11 cellular contexts compared by ENCODE assay signal in genomic region chrX:39891781-39892180, GRCh38.
A peak's percentile ranks its signal among the peaks of the same experiment; 100 is the strongest.
DNase-seq lines count a peak whose midpoint lies in the region; ATAC-seq and TF ChIP-seq lines count a peak whose summit lies in the region.
"Had no signal": no experiment of that assay in that cellular context is flagged by ENCODE, and none has a peak within 500 bp of the region (broad histone marks: within the 10 kb centered on the region; RNA-seq: fewer than 3 reads in every experiment).

No MANE protein-coding gene starts in this region.

- H3K4me1 ChIP-seq in RWPE2 (ENCODE audit: insufficient read depth, poor library complexity, severe bottlenecking), result peaks cover 33% of the 10 kb centered on the region
- peaks cover 23 to 24% of the 10 kb centered on the region in 2 experiments for H3K4me1 ChIP-seq in neutrophil (ENCODE audit: control insufficient read depth in 1 of 2, insufficient read depth in 1 of 2, low read depth in 1 of 2, low read length in 1 of 2)

- H3K27me3 Mint-ChIP-seq in activated CD4-positive, alpha-beta T cell treated with anti-CD3 and anti-CD28 coated beads, Interleukin-2, amount 10 ng/mL, durations not matched to agents 7 days and 5 days, result peaks cover 6% of the 10 kb centered on the region
- H3K27me3 Mint-ChIP-seq in immature natural killer cell (ENCODE audit: low read depth in 3 of 3), result peaks cover 2 to 21% (median 2%) of the 10 kb centered on the region in 3 donors

- no peak overlapping the region for H3K4me3 Mint-ChIP-seq in activated CD4-positive, alpha-beta T cell treated with anti-CD3 and anti-CD28 coated beads, Interleukin-2, amount 10 ng/mL, durations not matched to agents 7 days and 5 days
- H3K4me3 Mint-ChIP-seq in immature natural killer cell, result no peak overlapping the region

- peak overlapping the region; percentile 90 for H3K27ac Mint-ChIP-seq in activated CD4-positive, alpha-beta T cell treated with anti-CD3 and anti-CD28 coated beads, Interleukin-2, amount 10 ng/mL, durations not matched to agents 7 days and 5 days
- no peak overlapping the region for H3K27ac Mint-ChIP-seq in immature natural killer cell

- peaks cover 17% of the 10 kb centered on the region for H3K4me1 Mint-ChIP-seq in activated CD4-positive, alpha-beta T cell treated with anti-CD3 and anti-CD28 coated beads, Interleukin-2, amount 10 ng/mL, durations not matched to agents 7 days and 5 days
- peaks cover 2 to 6% of the 10 kb centered on the region in 2 donors for H3K4me1 Mint-ChIP-seq in immature natural killer cell

- H3K27ac ChIP-seq in RWPE2 (ENCODE audit: poor library complexity, severe bottlenecking) (peak overlapping the region; percentile 86), neutrophil (peak overlapping the region; percentile 63)
- H3K27ac ChIP-seq: SJSA1 had no signal

- H3K4me3 ChIP-seq in RWPE2 (ENCODE audit: severe bottlenecking) (no peak overlapping the region), neutrophil (ENCODE audit: low read depth in 1 of 2, low read length in 1 of 2) (no peak overlapping the region)
- H3K4me3 ChIP-seq: SJSA1 had no signal

- H3K9me3 ChIP-seq in RWPE2 (ENCODE audit: severe bottlenecking), result no peaks in the 10 kb centered on the region
- no peaks in the 10 kb centered on the region for H3K9me3 ChIP-seq in neutrophil
- H3K9me3 ChIP-seq: SJSA1 had no signal

- ATAC-seq in HG03175 (IDR thresholded peaks at IDR 0.05; ENCODE audit: unreplicated experiment), result peak; percentile 47
- ATAC-seq in RWPE2 (ENCODE audit: low read depth), result peak; percentile 91
- no peak for ATAC-seq in HG03521 (IDR thresholded peaks at IDR 0.05; ENCODE audit: unreplicated experiment)
- ATAC-seq in GM21423 (IDR thresholded peaks at IDR 0.05; ENCODE audit: unreplicated experiment), result no peak

- CTCF ChIA-PET in activated CD4-positive, alpha-beta T cell treated with anti-CD3 and anti-CD28 coated beads, Interleukin-2, amount 10 ng/mL, durations not matched to agents 7 days and 5 days (lab: Charles Lee), result interaction anchor here (1.5 kb wide), 1 partner anchor 29 kb away, joined by 3 read pairs; no protein-coding TSS in a partner anchor

- H3K27me3 ChIP-seq in RWPE2 (ENCODE audit: insufficient read depth, poor library complexity, severe bottlenecking) (no peaks in the 10 kb centered on the region), neutrophil (no peaks in the 10 kb centered on the region)
- H3K27me3 ChIP-seq: SJSA1 had no signal

- DNase-seq in activated CD4-positive, alpha-beta T cell treated with anti-CD3 and anti-CD28 coated beads, Interleukin-2, amount 10 ng/mL, durations not matched to agents 7 days and 5 days, result peak; percentile 26
- DNase-seq in activated CD4-positive, alpha-beta T cell treated with anti-CD3 and anti-CD28 coated beads for 4 hours, result no peak
- DNase-seq in RWPE2 (ENCODE audit: low spot score) (peak; percentile 65), immature natural killer cell (no peak)
- DNase-seq: activated CD4-positive, alpha-beta T cell treated with anti-CD3 and anti-CD28 coated beads, Interleukin-2, amount 50 U/mL, for 48 hours; amniotic stem cell had no signal

- peaks cover 8% of the 10 kb centered on the region for H3K36me3 Mint-ChIP-seq in activated CD4-positive, alpha-beta T cell treated with anti-CD3 and anti-CD28 coated beads, Interleukin-2, amount 10 ng/mL, durations not matched to agents 7 days and 5 days (ENCODE audit: low read depth)
- H3K36me3 Mint-ChIP-seq in immature natural killer cell, result peaks cover 0 to 4% (median 4%) of the 10 kb centered on the region in 3 donors

- POLR2A ChIA-PET in activated CD4-positive, alpha-beta T cell treated with anti-CD3 and anti-CD28 coated beads, Interleukin-2, amount 10 ng/mL, durations not matched to agents 7 days and 5 days (lab: Charles Lee), result no interaction called here

- peaks cover 4% of the 10 kb centered on the region for H3K9me3 Mint-ChIP-seq in activated CD4-positive, alpha-beta T cell treated with anti-CD3 and anti-CD28 coated beads, Interleukin-2, amount 10 ng/mL, durations not matched to agents 7 days and 5 days
- no peaks in the 10 kb centered on the region for H3K9me3 Mint-ChIP-seq in immature natural killer cell

- no peak for TF ChIP-seq CTCF in RWPE2 (IDR thresholded peaks at IDR 0.05; ENCODE audit: poor library complexity, severe bottlenecking)
- TF ChIP-seq CTCF in neutrophil (IDR thresholded peaks at IDR 0.05), result no peak

- H3K36me3 ChIP-seq in RWPE2 (ENCODE audit: low read depth) (no peaks in the 10 kb centered on the region), neutrophil (no peaks in the 10 kb centered on the region)
- H3K36me3 ChIP-seq: SJSA1 had no signal

Comparison
In these comparisons a context has a peak if more than half of its experiments do, and no peak if none do; other contexts are left out.
1. DNase-seq: peak in activated CD4-positive, alpha-beta T cell treated with anti-CD3 and anti-CD28 coated beads, Interleukin-2, amount 10 ng/mL, durations not matched to agents 7 days and 5 days (single experiment) and RWPE2 (single experiment); none in activated CD4-positive, alpha-beta T cell treated with anti-CD3 and anti-CD28 coated beads for 4 hours (0 of 2) and immature natural killer cell (0 of 3).
2. ATAC-seq: peak in HG03175 (single experiment) and RWPE2 (single experiment); none in HG03521 (single experiment) and GM21423 (single experiment).